8 cellular contexts compared by ENCODE assay signal in genomic region chr6:124961468-124961783, GRCh38. TPM values are rescaled to one million over a fixed set of nuclear protein-coding genes. Genes with fewer than 3 reads are reported as not detected.
DNase-seq lines count a peak whose midpoint lies in the region; ATAC-seq and TF ChIP-seq lines count a peak whose summit lies in the region.

No MANE protein-coding gene starts in this region.

- POLR2A ChIA-PET in CD4-positive, alpha-beta T cell (lab: Charles Lee): no interaction called here

- DNase-seq in CD4-positive, alpha-beta T cell: no peak
- no peak for DNase-seq in T-helper 17 cell
- no peak for DNase-seq in fibroblast of lung (ENCODE audit: low read depth in 2 of 2)
- no peak for DNase-seq in ovary
- no peak for DNase-seq in NCI-H446 treated with DMSO at 0.1 percent for 48 hours (lab: John Stamatoyannopoulos, UW)
- no peak for DNase-seq in NCI-H82 (lab: John Stamatoyannopoulos, UW)

- H3K36me3 Mint-ChIP-seq in CD4-positive, alpha-beta T cell (ENCODE audit: low read depth): no peaks in the 10 kb centered on the region
- peaks cover 10% of the 10 kb centered on the region for H3K36me3 Mint-ChIP-seq in T-helper 17 cell (ENCODE audit: low read depth)

- H2AFZ ChIP-seq in fibroblast of lung (ENCODE audit: low read length): peak overlapping the region; percentile 11

- intact Hi-C loops in CD4-positive, alpha-beta T cell (cut with DNase I, micrococcal nuclease): no loop called here
- intact Hi-C loops in ovary (cut with DNase I): loop anchor here in 2 of 4 donors (10.0 kb wide), 1 partner anchor 133 kb away; no protein-coding TSS in a partner anchor

- no peaks in the 10 kb centered on the region for H3K9me3 Mint-ChIP-seq in CD4-positive, alpha-beta T cell

- peak overlapping the region; percentile 91 for H3K4me2 ChIP-seq in fibroblast of lung (ENCODE audit: extremely low read depth, insufficient read depth, low read length)

- peak overlapping the region; percentile 57 to 81 (median 74) for H3K4me3 ChIP-seq in fibroblast of lung (replicated peaks in 1 of 4; ENCODE audit: control extremely low read depth in 1 of 4, insufficient read depth in 1 of 4, low read depth in 3 of 4, low read length in 4 of 4)
- H3K4me3 ChIP-seq in ovary: peak overlapping the region; percentile 47

- no peaks in the 10 kb centered on the region for H4K20me1 ChIP-seq in fibroblast of lung (ENCODE audit: control insufficient read depth, extremely low read depth, insufficient read depth, low read length)

- H3K27ac Mint-ChIP-seq in CD4-positive, alpha-beta T cell: no peak overlapping the region
- H3K27ac Mint-ChIP-seq in T-helper 17 cell: no peak overlapping the region

- no peak for TF ChIP-seq EP300 in ovary (IDR thresholded peaks at IDR 0.05)

- no peak for TF ChIP-seq CTCF in CD4-positive, alpha-beta T cell (IDR thresholded peaks at IDR 0.05)
- TF ChIP-seq CTCF in fibroblast of lung (conservative IDR thresholded peaks at IDR 0.05 in 1 of 2, IDR thresholded peaks at IDR 0.05 in 1 of 2; ENCODE audit: low read depth in 1 of 2, low read length in 2 of 2): no peak
- no peak for TF ChIP-seq CTCF in ovary (IDR thresholded peaks at IDR 0.05)

- CTCF ChIA-PET in CD4-positive, alpha-beta T cell (lab: Charles Lee): no interaction called here

- TF ChIP-seq POLR2A in ovary (IDR thresholded peaks at IDR 0.05) (no peak), GM18505 (IDR thresholded peaks at IDR 0.05; ENCODE audit: borderline replicate concordance, extremely low read depth, insufficient read depth, insufficient read length) (no peak)

- H3K4me1 ChIP-seq in fibroblast of lung (ENCODE audit: control insufficient read depth, extremely low read depth, insufficient read depth, low read length) (peaks cover 2% of the 10 kb centered on the region), ovary (ENCODE audit: insufficient read depth) (peaks cover 4% of the 10 kb centered on the region)

- H3K9ac ChIP-seq in fibroblast of lung (ENCODE audit: insufficient read depth, low read length): peak overlapping the region; percentile 82

- peaks cover 32% of the 10 kb centered on the region for H3K27me3 ChIP-seq in CD4-positive, alpha-beta T cell (ENCODE audit: control insufficient read depth, insufficient read depth, low read length)
- H3K27me3 ChIP-seq in fibroblast of lung (ENCODE audit: control insufficient read depth, insufficient read depth, low read length): no peaks in the 10 kb centered on the region
- H3K27me3 ChIP-seq in ovary: no peaks in the 10 kb centered on the region

- H3K27ac ChIP-seq in CD4-positive, alpha-beta T cell (ENCODE audit: low read depth, low read length): no peak overlapping the region
- H3K27ac ChIP-seq in fibroblast of lung (ENCODE audit: insufficient read depth, low read length) (peak overlapping the region; percentile 89), ovary (peak overlapping the region; percentile 98 to 99)

- no peak for ATAC-seq in CD4-positive, alpha-beta T cell (ENCODE audit: poor library complexity)
- ATAC-seq in T-helper 17 cell: no peak
- no peak for ATAC-seq in HG03280 (IDR thresholded peaks at IDR 0.05; ENCODE audit: unreplicated experiment)
- no peak for ATAC-seq in GM18505 (IDR thresholded peaks at IDR 0.05; ENCODE audit: unreplicated experiment)

- no peaks in the 10 kb centered on the region for H3K36me3 ChIP-seq in fibroblast of lung (ENCODE audit: control insufficient read depth, insufficient read depth, low read length)
- H3K36me3 ChIP-seq in ovary: no peaks in the 10 kb centered on the region

- H3K27me3 Mint-ChIP-seq in CD4-positive, alpha-beta T cell: peaks cover 72% of the 10 kb centered on the region
- peaks cover 57% of the 10 kb centered on the region for H3K27me3 Mint-ChIP-seq in T-helper 17 cell

- peak overlapping the region; percentile 83 for H3K4me3 Mint-ChIP-seq in CD4-positive, alpha-beta T cell
- peak overlapping the region; percentile 91 for H3K4me3 Mint-ChIP-seq in T-helper 17 cell

- peaks cover 35% of the 10 kb centered on the region for H3K79me2 ChIP-seq in fibroblast of lung (ENCODE audit: control insufficient read depth, insufficient read depth, low read length)

- H3K4me1 Mint-ChIP-seq in CD4-positive, alpha-beta T cell (ENCODE audit: low read depth): peaks cover 34% of the 10 kb centered on the region
- H3K4me1 Mint-ChIP-seq in T-helper 17 cell: peaks cover 20% of the 10 kb centered on the region

- 1 to 2% (median 1%) methylated on average over 6 of the region's 6 CpGs for WGBS in ovary, 3 donors

- no peaks in the 10 kb centered on the region for H3K9me3 ChIP-seq in CD4-positive, alpha-beta T cell (ENCODE audit: control insufficient read depth, low read length)
- H3K9me3 ChIP-seq in T-helper 17 cell (ENCODE audit: control insufficient read depth, low read length, poor library complexity, severe bottlenecking) (no peaks in the 10 kb centered on the region), fibroblast of lung (ENCODE audit: control insufficient read depth, insufficient read depth, low read depth, low read length) (no peaks in the 10 kb centered on the region), ovary (no peaks in the 10 kb centered on the region)

RNA-seq across cellular contexts. Expression of gene RNF217, which starts 0.8 kb away (rescaled TPM):
- total RNA-seq in CD4-positive, alpha-beta T cell: 1 to 10 TPM; 3.7 to 4.6 TPM
- total RNA-seq in T-helper 17 cell (1 to 10 TPM; 2.1 to 4.9 TPM), fibroblast of lung (10.5 and 13.2 TPM in 2 replicates), ovary (10 to 100 TPM; 26.0 to 40.4 (median 35.8) TPM)
- polyA plus RNA-seq in fibroblast of lung (9.8 and 19.5 TPM in 2 replicates), ovary (10 to 100 TPM in 1 of 2 donors, 1 to 10 TPM in 1; 5.8 to 11.4 TPM)
- polyA plus RNA-seq in fibroblast of lung (2012): 7.2 and 11.9 TPM in 2 replicates
- 4.3 and 5.7 TPM in 2 replicates for polyA minus RNA-seq in fibroblast of lung (ENCODE audit: low replicate concordance)
